18 cellular contexts compared by ENCODE assay signal in genomic region chr1:33466159-33466558, GRCh38.
"Had no signal": no experiment of that assay in that cellular context is flagged by ENCODE, and none has a peak within 500 bp of the region (broad histone marks: within the 10 kb centered on the region; RNA-seq: fewer than 3 reads in every experiment).

No MANE protein-coding gene starts in this region.

- H3K9me3 ChIP-seq: body of pancreas, esophagus squamous epithelium, neutrophil, spleen, upper lobe of left lung had no signal

- H3K4me1 ChIP-seq: body of pancreas had no signal

- H3K27me3 ChIP-seq: body of pancreas, esophagus squamous epithelium, neutrophil, spleen, upper lobe of left lung had no signal

- H3K9me3 Mint-ChIP-seq: activated naive CD4-positive, alpha-beta T cell treated with anti-CD3 and anti-CD28 coated beads, Interleukin-2, amount 50 U/mL, for 72 hours; naive thymus-derived CD4-positive, alpha-beta T cell; stimulated activated naive CD8-positive, alpha-beta T cell treated with anti-CD3 and anti-CD28 coated beads, Interleukin-15, amount 100 ng/mL, for 72 hours had no signal

- H3K36me3 ChIP-seq: esophagus squamous epithelium, neutrophil, spleen, upper lobe of left lung had no signal

- FAIRE-seq: endothelial cell of umbilical vein had no signal

- ATAC-seq: activated CD4-positive, alpha-beta T cell treated with anti-CD3 and anti-CD28 coated beads for 36 hours; activated CD8-positive, alpha-beta T cell treated with anti-CD3 and anti-CD28 coated beads, Interleukin-2, amount 10 ng/mL, durations not matched to agents 7 days and 5 days; activated naive CD4-positive, alpha-beta T cell treated with anti-CD3 and anti-CD28 coated beads, Interleukin-2, amount 50 U/mL, for 72 hours; body of pancreas; naive thymus-derived CD4-positive, alpha-beta T cell; SK-N-SH treated with all-trans-retinoic acid at 6 μM for 48 hours; stimulated activated naive CD8-positive, alpha-beta T cell treated with anti-CD3 and anti-CD28 coated beads, Interleukin-15, amount 100 ng/mL, for 72 hours had no signal

- H3K36me3 Mint-ChIP-seq: activated naive CD4-positive, alpha-beta T cell treated with anti-CD3 and anti-CD28 coated beads, Interleukin-2, amount 50 U/mL, for 72 hours; naive thymus-derived CD4-positive, alpha-beta T cell had no signal

- H3K4me3 ChIP-seq: body of pancreas, esophagus squamous epithelium, spleen, upper lobe of left lung had no signal

- H3K27ac Mint-ChIP-seq: activated CD4-positive, alpha-beta T cell treated with anti-CD3 and anti-CD28 coated beads for 36 hours; activated CD8-positive, alpha-beta T cell treated with anti-CD3 and anti-CD28 coated beads, Interleukin-2, amount 10 ng/mL, durations not matched to agents 7 days and 5 days; activated naive CD4-positive, alpha-beta T cell treated with anti-CD3 and anti-CD28 coated beads, Interleukin-2, amount 50 U/mL, for 72 hours; naive thymus-derived CD4-positive, alpha-beta T cell had no signal

- H3K4me3 Mint-ChIP-seq: activated CD4-positive, alpha-beta T cell treated with anti-CD3 and anti-CD28 coated beads for 36 hours; activated CD8-positive, alpha-beta T cell treated with anti-CD3 and anti-CD28 coated beads, Interleukin-2, amount 10 ng/mL, durations not matched to agents 7 days and 5 days; naive thymus-derived CD4-positive, alpha-beta T cell; stimulated activated naive CD8-positive, alpha-beta T cell treated with anti-CD3 and anti-CD28 coated beads, Interleukin-15, amount 100 ng/mL, for 72 hours had no signal

- DNase-seq: activated CD4-positive, alpha-beta T cell treated with anti-CD3 and anti-CD28 coated beads for 36 hours; activated CD8-positive, alpha-beta memory T cell treated with anti-CD3 and anti-CD28 coated beads, Interleukin-2, amount 50 U/mL, for 4 hours; activated CD8-positive, alpha-beta T cell treated with anti-CD3 and anti-CD28 coated beads, Interleukin-2, amount 10 ng/mL, durations not matched to agents 7 days and 5 days; activated effector memory CD4-positive, alpha-beta T cell treated with anti-CD3 and anti-CD28 coated beads, Interleukin-2, amount 50 U/mL, for 16 hours; activated T-cell treated with anti-CD3 and anti-CD28 coated beads, Interleukin-2, amount 50 U/mL, for 48 hours; central memory CD4-positive, alpha-beta T cell; effector CD8-positive, alpha-beta T cell; esophagus squamous epithelium; kidney glomerular epithelial cell; naive thymus-derived CD4-positive, alpha-beta T cell; spleen; stimulated activated naive CD8-positive, alpha-beta T cell treated with anti-CD3 and anti-CD28 coated beads, Interleukin-15, amount 100 ng/mL, for 72 hours; upper lobe of left lung had no signal

- H3K27ac ChIP-seq: body of pancreas, neutrophil, spleen, upper lobe of left lung had no signal

- H3K27me3 Mint-ChIP-seq: activated CD4-positive, alpha-beta T cell treated with anti-CD3 and anti-CD28 coated beads for 36 hours; stimulated activated naive CD8-positive, alpha-beta T cell treated with anti-CD3 and anti-CD28 coated beads, Interleukin-15, amount 100 ng/mL, for 72 hours had no signal
